8 cellular contexts compared by ENCODE assay signal in genomic region chr4:112817933-112818921, GRCh38.
A peak's percentile ranks its signal among the peaks of the same experiment; 100 is the strongest.
DNase-seq lines count a peak whose midpoint lies in the region; ATAC-seq and TF ChIP-seq lines count a peak whose summit lies in the region.

No MANE protein-coding gene starts in this region.

- H3K36me3 Mint-ChIP-seq in activated T-cell treated with anti-CD3 and anti-CD28 coated beads, Interleukin-2, amount 50 U/mL, for 24 hours (ENCODE audit: low read depth), result no peaks in the 10 kb centered on the region
- no peaks in the 10 kb centered on the region for H3K36me3 Mint-ChIP-seq in neural crest cell (ENCODE audit: low read depth)

- no peaks in the 10 kb centered on the region for H3K36me3 ChIP-seq in upper lobe of right lung

- peak; percentile 71 for TF ChIP-seq POLR2A in GM19193 (IDR thresholded peaks at IDR 0.05; ENCODE audit: extremely low read depth, insufficient read depth, insufficient read length)

- H3K4me3 ChIP-seq in foreskin fibroblast (ENCODE audit: low read depth in 1 of 2, low read length in 2 of 2) (peak overlapping the region; percentile 52 to 73), upper lobe of right lung (peak overlapping the region; percentile 50)

- H3K27ac ChIP-seq in upper lobe of right lung, result no peak overlapping the region

- peak overlapping the region; percentile 77 for H3K27ac Mint-ChIP-seq in activated T-cell treated with anti-CD3 and anti-CD28 coated beads, Interleukin-2, amount 50 U/mL, for 24 hours
- H3K27ac Mint-ChIP-seq in neural crest cell (ENCODE audit: unreplicated experiment), result peak overlapping the region; percentile 93

- H3K27me3 ChIP-seq in upper lobe of right lung, result peaks cover 4% of the 10 kb centered on the region

- H3K4me1 ChIP-seq in upper lobe of right lung, result no peaks in the 10 kb centered on the region

- no peaks in the 10 kb centered on the region for H3K9me3 ChIP-seq in upper lobe of right lung

- peaks cover 12% of the 10 kb centered on the region for H3K4me1 Mint-ChIP-seq in activated T-cell treated with anti-CD3 and anti-CD28 coated beads, Interleukin-2, amount 50 U/mL, for 24 hours (ENCODE audit: low read depth)
- peaks cover 38% of the 10 kb centered on the region for H3K4me1 Mint-ChIP-seq in neural crest cell

- TF ChIP-seq CTCF in foreskin fibroblast (IDR thresholded peaks at IDR 0.05; ENCODE audit: low read depth, low read length), result no peak
- TF ChIP-seq CTCF in neural crest cell (conservative IDR thresholded peaks at IDR 0.05), result no peak
- no peak for TF ChIP-seq CTCF in upper lobe of right lung (IDR thresholded peaks at IDR 0.05)

- ATAC-seq in HG03159 (IDR thresholded peaks at IDR 0.05; ENCODE audit: unreplicated experiment), result peak; percentile 94
- peak; percentile 95 for ATAC-seq in upper lobe of right lung

- peak overlapping the region; percentile 70 for H3K4me3 Mint-ChIP-seq in activated T-cell treated with anti-CD3 and anti-CD28 coated beads, Interleukin-2, amount 50 U/mL, for 24 hours
- H3K4me3 Mint-ChIP-seq in neural crest cell, result peak overlapping the region; percentile 92

- DNase-seq in CMK (ENCODE audit: low read depth) (peak; percentile 5), NCI-H446 treated with DMSO at 0.1 percent for 48 hours (lab: John Stamatoyannopoulos, UW) (peak; percentile 83), foreskin fibroblast (peak; percentile 92 to 98), neural crest cell (ENCODE audit: low read depth, low spot score) (peak; percentile 52), upper lobe of right lung (peak; percentile 73)
- DNase-seq in activated T-cell treated with anti-CD3 and anti-CD28 coated beads, Interleukin-2, amount 50 U/mL, for 24 hours, result peak; percentile 38

- H3K27me3 Mint-ChIP-seq in activated T-cell treated with anti-CD3 and anti-CD28 coated beads, Interleukin-2, amount 50 U/mL, for 24 hours, result peaks cover 40% of the 10 kb centered on the region
- H3K27me3 Mint-ChIP-seq in neural crest cell (ENCODE audit: low read depth), result no peaks in the 10 kb centered on the region

- H3K9me3 Mint-ChIP-seq in activated T-cell treated with anti-CD3 and anti-CD28 coated beads, Interleukin-2, amount 50 U/mL, for 24 hours, result no peaks in the 10 kb centered on the region
- no peaks in the 10 kb centered on the region for H3K9me3 Mint-ChIP-seq in neural crest cell

- intact Hi-C loops in upper lobe of right lung (cut with DNase I), result no loop called here

Comparison
In these comparisons a context has a peak if more than half of its experiments do, and no peak if none do; other contexts are left out.
1. DNase-seq: peak in every context shown above with its lines; median percentile 95 in foreskin fibroblast; 83 in NCI-H446 treated with DMSO at 0.1 percent for 48 hours; 73 in upper lobe of right lung; 52 in neural crest cell; 38 in activated T-cell treated with anti-CD3 and anti-CD28 coated beads, Interleukin-2, amount 50 U/mL, for 24 hours; 5 in CMK.